9 cellular contexts compared by ENCODE assay signal in genomic region chr7:130996205-130996840, GRCh38.
DNase-seq lines count a peak whose midpoint lies in the region; ATAC-seq, FAIRE-seq and TF ChIP-seq lines count a peak whose summit lies in the region.
"Had no signal": no experiment of that assay in that cellular context is flagged by ENCODE, and none has a peak within 500 bp of the region (broad histone marks: within the 10 kb centered on the region; RNA-seq: fewer than 3 reads in every experiment).

No MANE protein-coding gene starts in this region.

- no peaks in the 10 kb centered on the region for H3K27me3 ChIP-seq in breast epithelium

- H3K27me3 Mint-ChIP-seq in activated T-cell treated with anti-CD3 and anti-CD28 coated beads, Interleukin-2, amount 50 U/mL, for 72 hours (ENCODE audit: low read depth) = no peaks in the 10 kb centered on the region
- no peaks in the 10 kb centered on the region for H3K27me3 Mint-ChIP-seq in mesothelial cell of epicardium (ENCODE audit: low read depth)
- peaks cover 25% of the 10 kb centered on the region for H3K27me3 Mint-ChIP-seq in type B pancreatic cell

- intact Hi-C loops in breast epithelium (cut with DNase I; ENCODE audit: low total_unique reads) = no loop called here

- peak overlapping the region; percentile 100 for H3K27ac Mint-ChIP-seq in activated T-cell treated with anti-CD3 and anti-CD28 coated beads, Interleukin-2, amount 50 U/mL, for 72 hours
- H3K27ac Mint-ChIP-seq in mesothelial cell of epicardium (peak overlapping the region; percentile 32), type B pancreatic cell (peak overlapping the region; percentile 16)

- peak in 1 of 3 donors; percentile 9 for TF ChIP-seq CTCF in breast epithelium (IDR thresholded peaks at IDR 0.05)
- no peak for TF ChIP-seq CTCF in mesothelial cell of epicardium (IDR thresholded peaks at IDR 0.05; ENCODE audit: unreplicated experiment)
- no peak for TF ChIP-seq CTCF in type B pancreatic cell (conservative IDR thresholded peaks at IDR 0.05)

- DNase-seq in activated T-cell treated with anti-CD3 and anti-CD28 coated beads, Interleukin-2, amount 50 U/mL, for 72 hours = no peak
- DNase-seq in activated T-cell treated with anti-CD3 and anti-CD28 coated beads for 4 hours (no peak), breast epithelium (ENCODE audit: low spot score in 2 of 2) (no peak), mesothelial cell of epicardium (ENCODE audit: low spot score in 2 of 2, unreplicated experiment in 2 of 2) (no peak), type B pancreatic cell (ENCODE audit: extremely low spot score, unreplicated experiment) (no peak), RCC 7860 (ENCODE audit: low spot score) (no peak), DMS79 (lab: John Stamatoyannopoulos, UW) (no peak), occipital lobe (lab: John Stamatoyannopoulos, UW) (no peak)
- DNase-seq: NCI-H446 treated with DMSO at 0.1 percent for 48 hours had no signal

- H3K4me3 Mint-ChIP-seq in activated T-cell treated with anti-CD3 and anti-CD28 coated beads, Interleukin-2, amount 50 U/mL, for 72 hours = peak overlapping the region; percentile 67 to 99
- H3K4me3 Mint-ChIP-seq in mesothelial cell of epicardium = no peak overlapping the region
- no peak overlapping the region for H3K4me3 Mint-ChIP-seq in type B pancreatic cell

- TF ChIP-seq POLR2A in breast epithelium (IDR thresholded peaks at IDR 0.05) = no peak

- no peaks in the 10 kb centered on the region for H3K9me3 Mint-ChIP-seq in activated T-cell treated with anti-CD3 and anti-CD28 coated beads, Interleukin-2, amount 50 U/mL, for 72 hours
- H3K9me3 Mint-ChIP-seq in mesothelial cell of epicardium (no peaks in the 10 kb centered on the region), type B pancreatic cell (no peaks in the 10 kb centered on the region)

- H3K36me3 Mint-ChIP-seq in activated T-cell treated with anti-CD3 and anti-CD28 coated beads, Interleukin-2, amount 50 U/mL, for 72 hours (ENCODE audit: insufficient read depth in 2 of 2) = peaks cover 3 to 8% of the 10 kb centered on the region in 2 donors
- no peaks in the 10 kb centered on the region for H3K36me3 Mint-ChIP-seq in mesothelial cell of epicardium
- H3K36me3 Mint-ChIP-seq in type B pancreatic cell = no peaks in the 10 kb centered on the region

- H3K36me3 ChIP-seq in breast epithelium = peaks cover 4% of the 10 kb centered on the region

- peak overlapping the region in 1 of 3 donors; percentile 36 for H3K4me3 ChIP-seq in breast epithelium

- FAIRE-seq in RCC 7860 (lab: Jason Lieb, UNC) = no peak

- H3K27ac ChIP-seq in breast epithelium = peak overlapping the region; percentile 82 to 86

- H3K9me3 ChIP-seq in breast epithelium = no peaks in the 10 kb centered on the region

- ATAC-seq in activated T-cell treated with anti-CD3 and anti-CD28 coated beads, Interleukin-2, amount 50 U/mL, for 72 hours (replicated peaks in 1 of 2) = no peak

- peaks cover 78% of the 10 kb centered on the region for H3K4me1 Mint-ChIP-seq in activated T-cell treated with anti-CD3 and anti-CD28 coated beads, Interleukin-2, amount 50 U/mL, for 72 hours (ENCODE audit: low read depth)
- H3K4me1 Mint-ChIP-seq in mesothelial cell of epicardium = peaks cover 61% of the 10 kb centered on the region
- peaks cover 35% of the 10 kb centered on the region for H3K4me1 Mint-ChIP-seq in type B pancreatic cell (ENCODE audit: unreplicated experiment)

- H3K4me1 ChIP-seq in breast epithelium = peaks cover 7 to 61% of the 10 kb centered on the region in 2 donors

Comparison
In these comparisons a context has a peak if more than half of its experiments do, and no peak if none do; other contexts are left out.
1. H3K27ac Mint-ChIP-seq: peak in every context shown above with its lines; median percentile 100 in activated T-cell treated with anti-CD3 and anti-CD28 coated beads, Interleukin-2, amount 50 U/mL, for 72 hours; 32 in mesothelial cell of epicardium; 16 in type B pancreatic cell.
2. H3K4me3 Mint-ChIP-seq: peak in activated T-cell treated with anti-CD3 and anti-CD28 coated beads, Interleukin-2, amount 50 U/mL, for 72 hours (2 of 2); none in mesothelial cell of epicardium (single experiment) and type B pancreatic cell (single experiment).